ENCODE assay signal across 25 cellular contexts in the genomic region with DNA sequence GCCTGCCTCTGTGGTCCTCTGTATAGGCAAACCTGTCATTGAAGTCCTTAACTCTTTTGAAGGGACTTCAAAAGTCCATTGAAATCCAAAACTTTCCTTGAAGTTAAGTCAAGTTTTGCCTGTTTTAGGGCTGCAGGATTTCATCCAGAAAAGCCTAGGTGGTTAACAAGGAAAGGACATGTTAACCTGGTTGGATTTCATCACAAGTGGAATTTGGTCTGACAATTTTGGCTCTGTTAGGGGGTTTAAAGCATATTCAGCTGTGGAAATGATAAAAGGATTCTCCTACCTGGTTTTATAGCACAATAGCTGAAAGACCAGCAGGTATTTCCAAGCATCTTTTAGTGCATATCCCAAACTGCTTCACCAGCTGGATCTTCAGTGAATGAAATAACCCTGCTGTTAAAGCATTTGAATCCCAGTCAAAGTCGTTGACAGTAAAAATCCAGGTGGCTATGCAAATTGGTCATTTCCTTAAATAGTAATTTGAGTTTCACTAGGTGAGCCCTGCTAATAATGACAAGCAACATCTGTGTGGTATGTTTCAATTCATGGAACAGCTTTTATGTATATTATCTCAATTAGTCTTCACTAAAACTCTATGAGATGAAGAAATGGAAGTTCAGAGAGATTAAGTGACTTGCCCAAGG.
"Had no signal": no experiment of that assay in that cellular context is flagged by ENCODE, and none has a peak within 500 bp of the region (broad histone marks: within the 10 kb centered on the region; RNA-seq: fewer than 3 reads in every experiment).

No MANE protein-coding gene starts in this region.

- H3K27me3 Mint-ChIP-seq: naive thymus-derived CD4-positive, alpha-beta T cell had no signal

- H3K4me3 ChIP-seq: adrenal gland, breast epithelium, coronary artery, neural progenitor cell, prostate gland, right atrium auricular region, thyroid gland had no signal

- H3K4me3 Mint-ChIP-seq: immature natural killer cell; memory B cell; naive thymus-derived CD4-positive, alpha-beta T cell; neural progenitor cell had no signal

- H3K36me3 ChIP-seq: adrenal gland, breast epithelium, neural progenitor cell, prostate gland, right atrium auricular region, thyroid gland had no signal

- H3K9me3 ChIP-seq: adrenal gland, breast epithelium, prostate gland, right atrium auricular region, thyroid gland had no signal

- DNase-seq: activated CD4-positive, alpha-beta T cell treated with anti-CD3 and anti-CD28 coated beads, Interleukin-2, amount 50 U/mL, for 48 hours; activated gamma-delta T cell treated with Interleukin-2 at 50 U/mL for 16 hours; adrenal gland; erythroblast; foreskin melanocyte; glutamatergic neuron; hippocampal formation; immature natural killer cell; kidney glomerular epithelial cell; left ventricle myocardium superior; naive thymus-derived CD4-positive, alpha-beta T cell; stimulated activated CD4-positive, alpha-beta T cell treated with anti-CD3 and anti-CD28 coated beads, Interleukin-2, amount 100 ng/mL, for 24 hours; stimulated activated naive CD4-positive, alpha-beta T cell treated with Interleukin-2 at 50 U/mL for 16 hours; thyroid gland had no signal

- H2AFZ ChIP-seq: neural progenitor cell had no signal

- FAIRE-seq: astrocyte, endometrium, urothelium cell line had no signal

- ATAC-seq: activated naive CD4-positive, alpha-beta T cell treated with anti-CD3 and anti-CD28 coated beads, Interleukin-2, amount 50 U/mL, for 72 hours; left ventricle myocardium superior; naive thymus-derived CD4-positive, alpha-beta T cell had no signal

- H3K4me2 ChIP-seq: neural progenitor cell had no signal

- H3K27ac ChIP-seq: adrenal gland, breast epithelium, coronary artery, neural progenitor cell, prostate gland, right atrium auricular region, thyroid gland, VCaP had no signal

- H3K36me3 Mint-ChIP-seq: activated naive CD4-positive, alpha-beta T cell treated with anti-CD3 and anti-CD28 coated beads, Interleukin-2, amount 50 U/mL, for 72 hours; immature natural killer cell; memory B cell; naive thymus-derived CD4-positive, alpha-beta T cell; neural progenitor cell had no signal

- H3K4me1 ChIP-seq: adrenal gland, breast epithelium, prostate gland, right atrium auricular region, thyroid gland had no signal

- H3K4me1 Mint-ChIP-seq: immature natural killer cell; memory B cell; naive thymus-derived CD4-positive, alpha-beta T cell had no signal

- H3K27ac Mint-ChIP-seq: activated naive CD4-positive, alpha-beta T cell treated with anti-CD3 and anti-CD28 coated beads, Interleukin-2, amount 50 U/mL, for 72 hours; immature natural killer cell; memory B cell; naive thymus-derived CD4-positive, alpha-beta T cell; neural progenitor cell had no signal

- H3K27me3 ChIP-seq: adrenal gland, breast epithelium, neural progenitor cell, right atrium auricular region, thyroid gland had no signal

- H3K9me3 Mint-ChIP-seq: neural progenitor cell had no signal

- H3K9ac ChIP-seq: neural progenitor cell had no signal
